In the genomic region with DNA sequence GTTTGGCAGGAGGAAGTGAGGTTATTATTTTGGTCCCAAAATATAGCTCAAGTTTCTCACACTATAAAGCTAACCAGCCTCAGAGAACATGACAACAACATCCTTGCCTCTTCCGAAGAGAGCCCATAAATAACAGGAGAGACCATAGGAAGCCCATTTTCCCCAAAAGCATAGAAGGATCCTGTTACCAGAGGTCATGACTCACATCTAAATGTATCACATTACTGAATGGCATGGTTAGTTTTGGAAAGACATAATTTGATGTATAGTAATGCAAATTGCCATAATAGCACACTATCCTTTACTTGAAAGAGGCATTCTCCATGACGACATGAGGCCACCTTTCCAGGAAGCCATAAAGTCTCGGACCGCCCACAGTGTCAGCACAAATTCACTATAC, we compare ENCODE assay signal across 23 cellular contexts.
DNase-seq lines count a peak whose midpoint lies in the region; ATAC-seq, FAIRE-seq and TF ChIP-seq lines count a peak whose summit lies in the region.
"Had no signal": no experiment of that assay in that cellular context is flagged by ENCODE, and none has a peak within 500 bp of the region (broad histone marks: within the 10 kb centered on the region; RNA-seq: fewer than 3 reads in every experiment).

No MANE protein-coding gene starts in this region.

- no peaks in the 10 kb centered on the region for H3K36me3 ChIP-seq in bronchial epithelial cell (ENCODE audit: control insufficient read depth, insufficient read depth, low read length)

- H3K4me3 ChIP-seq in bronchial epithelial cell (ENCODE audit: low read depth, low read length) (no peak overlapping the region), skeletal muscle cell (ENCODE audit: low read depth, low read length) (no peak overlapping the region)

- no peak for ATAC-seq in HG02571 (IDR thresholded peaks at IDR 0.05; ENCODE audit: unreplicated experiment)
- ATAC-seq: CD8-positive, alpha-beta T cell; Panc1 had no signal

- no peak for TF ChIP-seq CTCF in bronchial epithelial cell (IDR thresholded peaks at IDR 0.05; ENCODE audit: insufficient read depth, low read length, severe bottlenecking)

- no peak for FAIRE-seq in bronchial epithelial cell (lab: Jason Lieb, UNC)
- FAIRE-seq: GM12892, GM19239, HTR-8/SVneo had no signal

- DNase-seq in M059J (ENCODE audit: low read depth) (peak; percentile 7), NCI-H748 treated with DMSO at 0.1 percent for 48 hours (lab: John Stamatoyannopoulos, UW) (peak; percentile 29), bronchial epithelial cell (ENCODE audit: low read depth) (peak; percentile 25), skeletal muscle cell (ENCODE audit: low read depth) (peak; percentile 4), SW 1271 (lab: John Stamatoyannopoulos, UW) (no peak), T1000 (lab: John Stamatoyannopoulos, UW) (no peak)
- DNase-seq: CD8-positive, alpha-beta T cell; DMS 273 treated with DMSO at 0.1 percent for 48 hours; DMS79; H7; KBM-7; NCI-H1048; NCI-H187; NCI-H2081 treated with DMSO at 0.1 percent for 48 hours; NCI-H2171; NCI-H345; NCI-H510A treated with DMSO at 0.1 percent for 48 hours; SHP77 treated with DMSO at 0.1 percent for 48 hours had no signal

- no peaks in the 10 kb centered on the region for H3K27me3 ChIP-seq in bronchial epithelial cell (ENCODE audit: control insufficient read depth, insufficient read depth, low read length)

Comparison
In these comparisons a context has a peak if more than half of its experiments do, and no peak if none do; other contexts are left out.
1. DNase-seq: peak in M059J (single experiment), NCI-H748 treated with DMSO at 0.1 percent for 48 hours (single experiment), bronchial epithelial cell (single experiment) and skeletal muscle cell (single experiment); none in SW 1271 (0 of 2) and T1000 (single experiment).